In genomic region chr1:223520200-223520599, GRCh38 we compare ENCODE assay signal across 26 cellular contexts.
DNase-seq lines count a peak whose midpoint lies in the region; TF ChIP-seq lines count a peak whose summit lies in the region.
"Had no signal": no experiment of that assay in that cellular context is flagged by ENCODE, and none has a peak within 500 bp of the region (broad histone marks: within the 10 kb centered on the region; RNA-seq: fewer than 3 reads in every experiment).

No MANE protein-coding gene starts in this region.

- no peaks in the 10 kb centered on the region; the same call in 1 of the 2 replicates for H3K9me3 ChIP-seq in HEK293 (ENCODE audit: control insufficient read depth, insufficient read depth, low read depth, low read length)
- no peaks in the 10 kb centered on the region for H3K9me3 ChIP-seq in BE2C
- H3K9me3 ChIP-seq: A549, Caco-2 had no signal

- no peaks in the 10 kb centered on the region; the same call in 1 of the 2 replicates for H3K27me3 ChIP-seq in BE2C
- H3K27me3 ChIP-seq: BLaER1; BLaER1 treated with 17β-estradiol and CSF1 and Interleukin-3, amounts not matched to agents 10 nM and 100 nM had no signal

- H3K36me3 ChIP-seq in HEK293 (ENCODE audit: control insufficient read depth in 2 of 2, insufficient read depth in 1 of 2, low read length in 2 of 2), result no peaks in the 10 kb centered on the region
- no peaks in the 10 kb centered on the region for H3K36me3 ChIP-seq in BE2C
- H3K36me3 ChIP-seq: BLaER1; BLaER1 treated with 17β-estradiol and CSF1 and Interleukin-3, amounts not matched to agents 10 nM and 100 nM had no signal

- H3K4me1 ChIP-seq in HEK293 (ENCODE audit: control insufficient read depth, insufficient read depth, low read length) (no peaks in the 10 kb centered on the region), BE2C (no peaks in the 10 kb centered on the region)
- H3K4me1 ChIP-seq: A549, BLaER1, Caco-2 had no signal

- TF ChIP-seq CTCF in HEK293 (tag by site-specific recombination; IDR thresholded peaks at IDR 0.05) (no peak), BE2C (IDR thresholded peaks at IDR 0.05; ENCODE audit: low read depth, low read length) (no peak)

- DNase-seq in BE2C, result no peak
- DNase-seq: 8988T; ACHN; AML-193; C1 segment of cervical spinal cord; Caco-2; Calu3; CD4-positive, alpha-beta memory T cell; CD4-positive, alpha-beta T cell; CD4-positive, CD25-positive, alpha-beta regulatory T cell; CD8-positive, alpha-beta memory T cell; CD8-positive, alpha-beta T cell; COR-L47; DMS 273 treated with DMSO at 0.1 percent for 48 hours; DMS153; DMS53; DMS79; DMS79 treated with DMSO at 0.1 percent for 48 hours; DND-41; EL had no signal

- CTCF ChIA-PET in HEK293 (lab: Yijun Ruan, JAX), result interaction anchor here (0.9 to 2.0 kb wide), 5 partner anchors 11 to 386 kb away, joined by 3 to 14 read pairs (median 5); no protein-coding TSS in a partner anchor

- H3K27ac ChIP-seq in HEK293 (ENCODE audit: extremely low read depth, low read depth, low read length), result no peak overlapping the region
- H3K27ac ChIP-seq: 22Rv1; A549; BLaER1; BLaER1 treated with 17β-estradiol and CSF1 and Interleukin-3, amounts not matched to agents 10 nM and 100 nM; C4-2B had no signal

- no peak overlapping the region for H3K4me3 ChIP-seq in HEK293 (ENCODE audit: low read depth, low read length)
- no peak overlapping the region for H3K4me3 ChIP-seq in BE2C (ENCODE audit: low read depth, low read length)
- H3K4me3 ChIP-seq: A549; BLaER1; BLaER1 treated with 17β-estradiol and CSF1 and Interleukin-3, amounts not matched to agents 10 nM and 100 nM had no signal

- POLR2A ChIA-PET in HEK293 (lab: Yijun Ruan, JAX), result no interaction called here

TF ChIP-seq in HEK293, 187 proteins besides CTCF, POLR2A, EP300 and RAD21:
- no peak for TF ChIP-seq ZNF677 (tag by site-specific recombination; IDR thresholded peaks at IDR 0.05)
- TF ChIP-seq ZNF121 (tag by site-specific recombination; IDR thresholded peaks at IDR 0.05), result peak; percentile 79; the same call in 1 of the 2 replicates
